ENCODE assay signal across 2 cellular contexts in the genomic region with DNA sequence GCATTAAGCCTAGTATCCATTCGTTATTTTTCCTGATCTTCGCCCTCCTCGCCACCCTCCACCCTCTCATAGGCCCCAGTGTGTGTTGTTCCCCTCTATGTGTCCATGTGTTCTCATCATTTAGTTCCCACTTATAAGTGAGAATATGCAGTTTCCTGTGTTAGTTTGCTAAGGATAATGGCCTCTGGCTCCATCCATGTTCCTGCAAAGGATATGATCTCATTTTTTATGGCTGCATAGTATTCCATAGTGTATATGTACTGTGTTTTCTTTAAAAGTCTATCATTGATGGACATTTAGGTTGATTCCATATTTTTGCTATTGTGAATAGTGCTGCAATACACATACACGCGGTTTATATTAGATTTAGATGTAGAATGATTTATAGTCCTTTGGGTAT. TPM values are rescaled to one million over a fixed set of nuclear protein-coding genes. Genes with fewer than 3 reads are reported as not detected.
"Had no signal": no experiment of that assay in that cellular context is flagged by ENCODE, and none has a peak within 500 bp of the region (broad histone marks: within the 10 kb centered on the region; RNA-seq: fewer than 3 reads in every experiment).

No MANE protein-coding gene starts in this region.

RNA-seq across cellular contexts. Expression of a gene that starts 6.1 kb away (rescaled TPM):
- total RNA-seq: G401, GM12878 had no signal
- polyA plus RNA-seq: GM12878 had no signal

RNA-seq across cellular contexts. Expression of a gene that starts 14.9 kb away (rescaled TPM):
- total RNA-seq: G401, GM12878 had no signal
- polyA plus RNA-seq: GM12878 had no signal

RNA-seq across cellular contexts. Expression of a gene that starts 27.2 kb away (rescaled TPM):
- total RNA-seq: G401, GM12878 had no signal
